Comparison of ENCODE assay signal across 8 cellular contexts in genomic region chr19:4524808-4525562, GRCh38. TPM values are rescaled to one million over a fixed set of nuclear protein-coding genes. Genes with fewer than 3 reads are reported as not detected.
DNase-seq lines count a peak whose midpoint lies in the region; ATAC-seq and TF ChIP-seq lines count a peak whose summit lies in the region.

No MANE protein-coding gene starts in this region.

- H3K4me3 ChIP-seq in AG04450 (ENCODE audit: low read depth, low read length) (no peak overlapping the region), SJCRH30 (no peak overlapping the region)

- TF ChIP-seq CTCF in AG04450 (IDR thresholded peaks at IDR 0.05; ENCODE audit: low read depth, low read length), result peak; percentile 77
- peak; percentile 68 for TF ChIP-seq CTCF in GM13976 (IDR thresholded peaks at IDR 0.05; ENCODE audit: borderline replicate concordance, control extremely low read depth, extremely low read depth, insufficient read depth, missing control alignments)

- H3K4me1 ChIP-seq in SJCRH30, result peaks cover 8% of the 10 kb centered on the region; the same call in 1 of the 2 replicates

- H3K27me3 ChIP-seq in AG04450 (ENCODE audit: control insufficient read depth, insufficient read depth, low read length) (peaks cover 8% of the 10 kb centered on the region), SJCRH30 (0 out of 2 replicates have a peak, but pooled peaks cover 5% of the 10 kb centered on the region)

- no peaks in the 10 kb centered on the region for H3K36me3 ChIP-seq in SJCRH30

- peak in 1 of 2 donors; percentile 67 for ATAC-seq in left cardiac atrium
- no peak for ATAC-seq in GM21390 (IDR thresholded peaks at IDR 0.05; ENCODE audit: unreplicated experiment)

- intact Hi-C loops in left cardiac atrium (cut with DNase I), result loop anchor here (10.0 kb wide), 2 partner anchors 250 to 260 kb away; partner anchors contain the start of gene SHD (in 1 of the 2)

- POLR2A ChIA-PET in AG04450 (lab: Yijun Ruan, JAX), result no interaction called here

- no peak overlapping the region for H3K27ac ChIP-seq in AG04450 (ENCODE audit: low read depth, low read length)
- H3K27ac ChIP-seq in SJCRH30, result no peak overlapping the region

- in situ Hi-C loops in GM13976 (cut with MboI; ENCODE audit: low sequenced_read_pairs, unreplicated experiment), result no loop called here

- DNase-seq in AG04450 (ENCODE audit: low read depth, low spot score) (no peak), GM13976 (ENCODE audit: low spot score) (peak; percentile 85), SJCRH30 (peak; percentile 73 to 82), left cardiac atrium (peak; percentile 64), ureter (ENCODE audit: low spot score) (no peak)
- DNase-seq in activated gamma-delta T cell treated with anti-CD3 and anti-CD28 coated beads, Interleukin-2, amount 50 U/mL, for 16 hours (ENCODE audit: low read depth), result peak; percentile 46
- DNase-seq in stimulated activated CD4-positive, alpha-beta T cell treated with anti-CD3 and anti-CD28 coated beads, Interleukin-15, amount 100 ng/mL, for 1 hour (ENCODE audit: low read depth in 1 of 2, low spot score in 1 of 2), result peak; percentile 27 to 57

- H3K9me3 ChIP-seq in AG04450 (ENCODE audit: control insufficient read depth, insufficient read depth, low read length) (no peaks in the 10 kb centered on the region; the same call in 1 of the 2 replicates), SJCRH30 (replicated peaks) (no peaks in the 10 kb centered on the region)

- CTCF ChIA-PET in AG04450 (lab: Charles Lee), result interaction anchor here (0.6 to 2.2 kb wide), 18 partner anchors 9 to 258 kb away, joined by 3 to 13 read pairs (median 4); partner anchors contain the start of genes HDGFL2 and PLIN5

RNA-seq across cellular contexts. Expression of gene PLIN4, which starts 6.7 kb away (rescaled TPM):
- 0.07 and 0.11 TPM in 2 replicates for polyA plus RNA-seq in AG04450 (2011; rRNA removed)
- polyA minus RNA-seq in AG04450 (2011; rRNA and poly(A)+ RNA removed), result 0.09 and 0.14 TPM in 2 replicates
- total RNA-seq in SJCRH30 (2014; rRNA removed; shearing (Covaris generic)), result 0.16 and 0.18 TPM in 2 replicates
- total RNA-seq in left cardiac atrium (100 to 1,000 TPM; 331 to 357 TPM), ureter (27.1 TPM)

RNA-seq across cellular contexts. Expression of gene PLIN5, which starts 10.0 kb away (rescaled TPM):
- polyA plus RNA-seq in AG04450 (2011; rRNA removed), result not detected in 2 replicates
- not detected in 2 replicates for polyA minus RNA-seq in AG04450 (2011; rRNA and poly(A)+ RNA removed)
- total RNA-seq in SJCRH30 (2014; rRNA removed; shearing (Covaris generic)), result 0.38 and 1.1 TPM in 2 replicates
- total RNA-seq in left cardiac atrium (10 to 100 TPM; 32.7 to 47.8 TPM), ureter (30.3 TPM)

RNA-seq across cellular contexts. Expression of gene LRG1, which starts 14.9 kb away (rescaled TPM):
- 0.05 and 0.07 TPM in 2 replicates for polyA plus RNA-seq in AG04450 (2011; rRNA removed)
- polyA minus RNA-seq in AG04450 (2011; rRNA and poly(A)+ RNA removed), result not detected in 2 replicates
- 0.15 and 0.38 TPM in 2 replicates for total RNA-seq in SJCRH30 (2014; rRNA removed; shearing (Covaris generic))
- 1 to 10 TPM in 1 of 2 donors, under 1 TPM in 1; 0.88 to 1.1 TPM for total RNA-seq in left cardiac atrium
- total RNA-seq in ureter, result 19.4 TPM

RNA-seq across cellular contexts. Expression of gene SEMA6B, which starts 34.5 kb away (rescaled TPM):
- polyA plus RNA-seq in AG04450 (2011; rRNA removed), result 0.66 and 1.1 TPM in 2 replicates
- polyA minus RNA-seq in AG04450 (2011; rRNA and poly(A)+ RNA removed), result 1.5 and 1.6 TPM in 2 replicates
- total RNA-seq in SJCRH30 (2014; rRNA removed; shearing (Covaris generic)), result 108 and 116 TPM in 2 replicates
- total RNA-seq in left cardiac atrium (10 to 100 TPM; 15.0 to 24.8 TPM), ureter (12.3 TPM)

RNA-seq across cellular contexts. Expression of gene HDGFL2, which starts 52.9 kb away (rescaled TPM):
- 23.5 and 28.2 TPM in 2 replicates for polyA plus RNA-seq in AG04450 (2011; rRNA removed)
- polyA minus RNA-seq in AG04450 (2011; rRNA and poly(A)+ RNA removed), result 25.2 and 26.3 TPM in 2 replicates
- total RNA-seq in SJCRH30 (2014; rRNA removed; shearing (Covaris generic)), result 61.5 and 64.4 TPM in 2 replicates
- 10 to 100 TPM; 20.9 to 25.9 TPM for total RNA-seq in left cardiac atrium
- total RNA-seq in ureter, result 45.9 TPM

Comparison
In these comparisons a context has a peak if more than half of its experiments do, and no peak if none do; other contexts are left out.
1. DNase-seq: peak in GM13976 (single experiment), SJCRH30 (2 of 2), activated gamma-delta T cell treated with anti-CD3 and anti-CD28 coated beads, Interleukin-2, amount 50 U/mL, for 16 hours (single experiment), left cardiac atrium (single experiment) and stimulated activated CD4-positive, alpha-beta T cell treated with anti-CD3 and anti-CD28 coated beads, Interleukin-15, amount 100 ng/mL, for 1 hour (2 of 2); none in AG04450 (single experiment) and ureter (single experiment).
2. RNA of gene PLIN4, which starts 6.7 kb away (total RNA-seq): 331 to 357 TPM in left cardiac atrium and 27.1 TPM in ureter (single experiment); 0.16 to 0.18 TPM in SJCRH30; every median in the first group is over 10 times any median in the second.
3. RNA of gene PLIN5, which starts 10.0 kb away (total RNA-seq): 32.7 to 47.8 TPM in left cardiac atrium and 30.3 TPM in ureter (single experiment); 0.38 to 1.1 TPM in SJCRH30; every median in the first group is over 10 times any median in the second.